In the genomic region with DNA sequence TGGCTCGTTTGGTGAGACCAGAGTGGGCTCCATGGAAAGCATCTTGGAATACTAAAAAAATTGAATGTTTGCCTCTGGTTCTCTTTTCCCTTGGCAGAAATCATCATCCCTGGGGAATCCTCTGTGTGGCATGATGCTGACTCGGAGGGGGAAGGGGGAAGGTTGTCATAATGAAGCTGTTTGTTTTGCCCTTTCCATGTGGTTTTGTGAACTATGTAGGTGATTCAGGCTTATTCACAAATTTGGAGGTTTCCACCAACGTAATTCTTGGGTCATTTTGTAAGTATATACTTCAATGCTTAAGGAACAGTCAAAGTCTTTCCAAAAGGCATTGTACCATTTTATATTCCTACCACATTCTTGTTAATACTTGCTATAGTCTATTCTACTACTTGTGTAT, we compare ENCODE assay signal across 24 cellular contexts.
"Had no signal": no experiment of that assay in that cellular context is flagged by ENCODE, and none has a peak within 500 bp of the region (broad histone marks: within the 10 kb centered on the region; RNA-seq: fewer than 3 reads in every experiment).

No MANE protein-coding gene starts in this region.

- H3K36me3 Mint-ChIP-seq: mesothelial cell of epicardium; naive B cell; natural killer cell treated with Interleukin-12 subunit alpha and Interleukin-12 subunit beta and Interleukin-15 and Interleukin-18, amount 100 ng/mL, for 72 hours had no signal

- H3K27me3 ChIP-seq: gastrocnemius medialis, neutrophil, pancreas, right lobe of liver, suprapubic skin, transverse colon, upper lobe of right lung, vagina had no signal

- H3K4me1 Mint-ChIP-seq: naive B cell; neural crest cell; stimulated activated naive CD8-positive, alpha-beta T cell treated with anti-CD3 and anti-CD28 coated beads, Interleukin-15, amount 100 ng/mL, for 72 hours had no signal

- H3K4me1 ChIP-seq: gastrocnemius medialis, pancreas, right lobe of liver, suprapubic skin, transverse colon, upper lobe of right lung, vagina had no signal

- ATAC-seq: effector memory CD8-positive, alpha-beta T cell; gastrocnemius medialis; left lobe of liver; mucosa of descending colon; natural killer cell treated with Interleukin-12 subunit alpha and Interleukin-12 subunit beta and Interleukin-15 and Interleukin-18, amount 100 ng/mL, for 72 hours; pancreas; right lobe of liver; stimulated activated naive CD8-positive, alpha-beta T cell treated with anti-CD3 and anti-CD28 coated beads, Interleukin-15, amount 100 ng/mL, for 72 hours; upper lobe of right lung had no signal

- H3K9me3 Mint-ChIP-seq: mesothelial cell of epicardium, neural crest cell had no signal

- H3K27ac ChIP-seq: gastrocnemius medialis, neutrophil, pancreas, right lobe of liver, suprapubic skin, transverse colon, upper lobe of right lung, vagina had no signal

- H3K36me3 ChIP-seq: gastrocnemius medialis, neutrophil, pancreas, right lobe of liver, suprapubic skin, transverse colon, upper lobe of right lung, vagina had no signal

- H3K27ac Mint-ChIP-seq: effector memory CD8-positive, alpha-beta T cell; mesothelial cell of epicardium; naive B cell; natural killer cell treated with Interleukin-12 subunit alpha and Interleukin-12 subunit beta and Interleukin-15 and Interleukin-18, amount 100 ng/mL, for 72 hours had no signal

- H3K27me3 Mint-ChIP-seq: effector memory CD8-positive, alpha-beta T cell; naive B cell; natural killer cell treated with Interleukin-12 subunit alpha and Interleukin-12 subunit beta and Interleukin-15 and Interleukin-18, amount 100 ng/mL, for 72 hours; stimulated activated naive CD8-positive, alpha-beta T cell treated with anti-CD3 and anti-CD28 coated beads, Interleukin-15, amount 100 ng/mL, for 72 hours had no signal

- H3K4me3 Mint-ChIP-seq: effector memory CD8-positive, alpha-beta T cell; mesothelial cell of epicardium; naive B cell; natural killer cell treated with Interleukin-12 subunit alpha and Interleukin-12 subunit beta and Interleukin-15 and Interleukin-18, amount 100 ng/mL, for 72 hours; neural crest cell; stimulated activated naive CD8-positive, alpha-beta T cell treated with anti-CD3 and anti-CD28 coated beads, Interleukin-15, amount 100 ng/mL, for 72 hours had no signal

- DNase-seq: cortex of kidney; effector memory CD8-positive, alpha-beta T cell; gastrocnemius medialis; head of caudate nucleus; mesenchymal stem cell; mucosa of descending colon; naive B cell; pancreas; right lobe of liver; small intestine; stimulated activated CD4-positive, alpha-beta T cell treated with anti-CD3 and anti-CD28 coated beads, Interleukin-15, amount 100 ng/mL, for 24 hours; stimulated activated CD4-positive, alpha-beta T cell treated with anti-CD3 and anti-CD28 coated beads, Interleukin-2, amount 100 ng/mL, for 48 hours; stimulated activated naive CD4-positive, alpha-beta T cell; stimulated activated naive CD8-positive, alpha-beta T cell treated with anti-CD3 and anti-CD28 coated beads, Interleukin-15, amount 100 ng/mL, for 72 hours; transverse colon; upper lobe of right lung had no signal

- H3K9me3 ChIP-seq: gastrocnemius medialis, mucosa of descending colon, neutrophil, pancreas, right lobe of liver, suprapubic skin, transverse colon, upper lobe of right lung, vagina had no signal

- H3K4me3 ChIP-seq: gastrocnemius medialis, lung, mucosa of descending colon, pancreas, right lobe of liver, suprapubic skin, transverse colon, upper lobe of right lung, vagina had no signal
